1 cellular context compared by ENCODE assay signal in the genomic region with DNA sequence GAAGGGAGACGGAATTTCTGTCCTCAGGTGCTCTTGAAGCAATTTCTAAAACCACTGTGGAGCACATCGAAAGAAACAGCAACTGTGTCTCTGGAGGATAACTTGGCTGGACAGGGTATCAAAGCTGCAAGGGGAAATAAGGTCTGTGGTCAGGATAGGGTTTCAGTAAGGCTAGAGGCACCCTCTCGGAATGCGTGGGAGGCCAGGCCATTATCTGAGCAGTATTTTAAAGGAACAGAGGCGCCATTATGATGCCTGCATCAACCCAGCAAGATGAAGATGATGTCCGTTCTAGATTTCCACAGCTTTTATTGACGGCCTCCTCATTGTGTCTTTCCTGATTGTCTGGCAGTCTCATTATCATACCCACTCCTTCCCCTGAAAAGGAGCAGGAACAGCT.
TF ChIP-seq lines count a peak whose summit lies in the region.

No MANE protein-coding gene starts in this region.

TF ChIP-seq in H1, 55 proteins besides CTCF, POLR2A, EP300 and RAD21 (continued from another document):
- TF ChIP-seq KDM4A (IDR thresholded peaks at IDR 0.05; ENCODE audit: low read depth, low read length, severe bottlenecking) (no peak), GABPA (IDR thresholded peaks at IDR 0.05; ENCODE audit: borderline replicate concordance, insufficient read depth, low read length) (no peak), ZNF274 (IDR thresholded peaks at IDR 0.05; ENCODE audit: borderline replicate concordance, extremely low read depth, low read length) (no peak), POU5F1 (IDR thresholded peaks at IDR 0.05; ENCODE audit: low read depth, low read length) (no peak)
- TF ChIP-seq, protein P1, sequence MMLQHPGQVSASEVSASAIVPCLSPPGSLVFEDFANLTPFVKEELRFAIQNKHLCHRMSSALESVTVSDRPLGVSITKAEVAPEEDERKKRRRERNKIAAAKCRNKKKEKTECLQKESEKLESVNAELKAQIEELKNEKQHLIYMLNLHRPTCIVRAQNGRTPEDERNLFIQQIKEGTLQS (IDR thresholded peaks at IDR 0.05; ENCODE audit: insufficient read depth, low read depth, low read length), result no peak
